Comparison of ENCODE assay signal across 7 cellular contexts in the genomic region with DNA sequence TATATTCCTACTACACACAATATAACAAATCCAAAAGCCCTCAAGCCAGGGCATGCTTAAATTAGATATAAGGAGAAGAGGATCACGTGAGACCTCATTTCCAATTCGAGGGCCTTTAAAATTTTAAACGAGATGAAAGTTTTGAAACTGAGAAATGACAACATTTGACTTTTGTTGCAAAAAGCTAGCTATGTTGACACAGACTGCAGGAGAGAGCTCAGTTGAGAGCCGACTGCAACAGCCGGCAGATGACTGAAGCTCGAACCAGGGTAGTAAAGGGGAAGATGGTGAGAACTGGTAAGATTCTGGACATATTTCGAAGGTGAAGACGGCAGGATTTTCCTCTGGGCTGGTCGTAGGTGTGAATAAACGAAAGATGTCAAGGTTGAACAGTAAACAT. TPM values are rescaled to one million over a fixed set of nuclear protein-coding genes. Genes with fewer than 3 reads are reported as not detected.
DNase-seq lines count a peak whose midpoint lies in the region; ATAC-seq, FAIRE-seq and TF ChIP-seq lines count a peak whose summit lies in the region.

No MANE protein-coding gene starts in this region.

- peaks cover 13% of the 10 kb centered on the region for H3K4me1 Mint-ChIP-seq in activated T-helper 17 cell treated with anti-CD3 and anti-CD28 coated beads, Interleukin-2, amount 50 U/mL, for 72 hours
- H3K4me1 Mint-ChIP-seq in glutamatergic neuron (ENCODE audit: low read depth, unreplicated experiment) (no peaks in the 10 kb centered on the region), osteocyte (ENCODE audit: unreplicated experiment) (peaks cover 21% of the 10 kb centered on the region)

- CTCF ChIA-PET in GM10248 (lab: Yijun Ruan, JAX): interaction anchor here (1.1 to 8.4 kb wide), 6 partner anchors 10 to 182 kb away, joined by 3 to 66 read pairs (median 7); no protein-coding TSS in a partner anchor

- peaks cover 11% of the 10 kb centered on the region for H3K36me3 Mint-ChIP-seq in activated T-helper 17 cell treated with anti-CD3 and anti-CD28 coated beads, Interleukin-2, amount 50 U/mL, for 72 hours (ENCODE audit: low read depth)
- H3K36me3 Mint-ChIP-seq in glutamatergic neuron (ENCODE audit: unreplicated experiment) (no peaks in the 10 kb centered on the region), osteocyte (ENCODE audit: unreplicated experiment) (peaks cover 7% of the 10 kb centered on the region)

- no peak for FAIRE-seq in GM19239 (lab: Jason Lieb, UNC)

- peak overlapping the region; percentile 86 for H3K4me3 Mint-ChIP-seq in activated T-helper 17 cell treated with anti-CD3 and anti-CD28 coated beads, Interleukin-2, amount 50 U/mL, for 72 hours
- H3K4me3 Mint-ChIP-seq in glutamatergic neuron (ENCODE audit: unreplicated experiment) (peak overlapping the region; percentile 97), osteocyte (ENCODE audit: unreplicated experiment) (peak overlapping the region; percentile 96)

- H3K27me3 Mint-ChIP-seq in activated T-helper 17 cell treated with anti-CD3 and anti-CD28 coated beads, Interleukin-2, amount 50 U/mL, for 72 hours: no peaks in the 10 kb centered on the region
- H3K27me3 Mint-ChIP-seq in glutamatergic neuron (ENCODE audit: unreplicated experiment): peaks cover 2% of the 10 kb centered on the region
- no peaks in the 10 kb centered on the region for H3K27me3 Mint-ChIP-seq in osteocyte (ENCODE audit: unreplicated experiment)

- peak overlapping the region; percentile 95 for H3K27ac Mint-ChIP-seq in activated T-helper 17 cell treated with anti-CD3 and anti-CD28 coated beads, Interleukin-2, amount 50 U/mL, for 72 hours
- H3K27ac Mint-ChIP-seq in glutamatergic neuron (ENCODE audit: unreplicated experiment): peak overlapping the region; percentile 91
- H3K27ac Mint-ChIP-seq in osteocyte (ENCODE audit: unreplicated experiment): peak overlapping the region; percentile 95

- no peaks in the 10 kb centered on the region for H3K9me3 Mint-ChIP-seq in activated T-helper 17 cell treated with anti-CD3 and anti-CD28 coated beads, Interleukin-2, amount 50 U/mL, for 72 hours
- H3K9me3 Mint-ChIP-seq in glutamatergic neuron (ENCODE audit: unreplicated experiment): peaks cover 2% of the 10 kb centered on the region
- H3K9me3 Mint-ChIP-seq in osteocyte (ENCODE audit: unreplicated experiment): no peaks in the 10 kb centered on the region

- ATAC-seq in activated T-helper 17 cell treated with anti-CD3 and anti-CD28 coated beads, Interleukin-2, amount 50 U/mL, for 72 hours (replicated peaks): no peak
- ATAC-seq in GM18909 (IDR thresholded peaks at IDR 0.05; ENCODE audit: poor library complexity, unreplicated experiment): no peak

- POLR2A ChIA-PET in GM10248 (lab: Yijun Ruan, JAX): no interaction called here

- DNase-seq in GM10248 (ENCODE audit: extremely low spot score) (peak; percentile 27), M059J (ENCODE audit: low read depth) (peak; percentile 18), glutamatergic neuron (no peak), osteocyte (ENCODE audit: extremely low spot score, unreplicated experiment) (no peak), GM19239 (ENCODE audit: insufficient read length, low spot score) (no peak)

- TF ChIP-seq CTCF in GM10248 (IDR thresholded peaks at IDR 0.05; ENCODE audit: control extremely low read depth, extremely low read depth, low read depth, missing control alignments): no peak
- no peak for TF ChIP-seq CTCF in glutamatergic neuron (IDR thresholded peaks at IDR 0.05; ENCODE audit: partially characterized antibody, unreplicated experiment)
- no peak for TF ChIP-seq CTCF in osteocyte (IDR thresholded peaks at IDR 0.05)

RNA-seq across cellular contexts. Expression of a gene that starts 0.8 kb away (rescaled TPM):
- 7.7 and 8.9 TPM in 2 replicates for total RNA-seq in M059J (2014; rRNA removed; shearing (Covaris generic))
- total RNA-seq in activated T-helper 17 cell treated with anti-CD3 and anti-CD28 coated beads, Interleukin-2, amount 50 U/mL, for 72 hours: 1 to 10 TPM; 5.9 to 7.5 TPM
- 8.9 TPM for total RNA-seq in glutamatergic neuron (ENCODE audit: unreplicated experiment)
- total RNA-seq in osteocyte: 9.5 and 9.6 TPM in 2 replicates

RNA-seq across cellular contexts. Expression of a gene that starts 48.7 kb away (rescaled TPM):
- 6.3 and 9.0 TPM in 2 replicates for total RNA-seq in M059J (2014; rRNA removed; shearing (Covaris generic))
- total RNA-seq in activated T-helper 17 cell treated with anti-CD3 and anti-CD28 coated beads, Interleukin-2, amount 50 U/mL, for 72 hours: 10 to 100 TPM; 11.1 to 14.7 TPM
- 19.7 TPM for total RNA-seq in glutamatergic neuron (ENCODE audit: unreplicated experiment)
- 121 and 126 TPM in 2 replicates for total RNA-seq in osteocyte

Comparison
In these comparisons a context has a peak if more than half of its experiments do, and no peak if none do; other contexts are left out.
1. DNase-seq: peak in GM10248 (single experiment) and M059J (single experiment); none in glutamatergic neuron (single experiment), osteocyte (single experiment) and GM19239 (single experiment).
2. Peak in every context shown above with its lines, with median percentiles within 50 percentile points of each other: H3K27ac Mint-ChIP-seq and H3K4me3 Mint-ChIP-seq.